ENCODE assay signal across 22 cellular contexts in genomic region chr2:196487426-196487825, GRCh38.
A peak's percentile ranks its signal among the peaks of the same experiment; 100 is the strongest.
DNase-seq lines count a peak whose midpoint lies in the region; ATAC-seq and TF ChIP-seq lines count a peak whose summit lies in the region.
"Had no signal": no experiment of that assay in that cellular context is flagged by ENCODE, and none has a peak within 500 bp of the region (broad histone marks: within the 10 kb centered on the region; RNA-seq: fewer than 3 reads in every experiment).

No MANE protein-coding gene starts in this region.

- no peak overlapping the region for H3K4me3 Mint-ChIP-seq in stimulated activated naive CD8-positive, alpha-beta T cell treated with anti-CD3 and anti-CD28 coated beads, Interleukin-15, amount 100 ng/mL, for 72 hours
- H3K4me3 Mint-ChIP-seq: activated CD4-positive, alpha-beta T cell treated with anti-CD3 and anti-CD28 coated beads, Interleukin-2, amount 10 ng/mL, durations not matched to agents 24 days and 14 days; activated naive CD8-positive, alpha-beta T cell; B cell; naive thymus-derived CD8-positive, alpha-beta T cell had no signal

- H3K4me3 ChIP-seq in astrocyte of the spinal cord (ENCODE audit: low read depth, low read length) (no peak overlapping the region), left ventricle myocardium inferior (no peak overlapping the region)
- H3K4me3 ChIP-seq: coronary artery, skin epidermis, transverse colon had no signal

- no peak for TF ChIP-seq CTCF in astrocyte of the spinal cord (IDR thresholded peaks at IDR 0.05; ENCODE audit: low read depth, low read length)
- no peak for TF ChIP-seq CTCF in left ventricle myocardium inferior (IDR thresholded peaks at IDR 0.05; ENCODE audit: borderline replicate concordance)

- H3K9me3 ChIP-seq in left ventricle myocardium inferior (replicated peaks): no peaks in the 10 kb centered on the region
- H3K9me3 ChIP-seq: transverse colon had no signal

- peak overlapping the region; percentile 58 for H3K27ac ChIP-seq in left ventricle myocardium inferior (replicated peaks)
- H3K27ac ChIP-seq: coronary artery, transverse colon had no signal

- in situ Hi-C loops in astrocyte of the spinal cord (cut with HindIII; ENCODE audit: low sequenced_read_pairs): no loop called here

- DNase-seq in GM04504 (ENCODE audit: low read depth): peak; percentile 35
- peak; percentile 20 for DNase-seq in astrocyte of the spinal cord (ENCODE audit: low read depth, low spot score)
- DNase-seq in left ventricle myocardium inferior: no peak
- peak; percentile 76 for DNase-seq in stromal cell of bone marrow (ENCODE audit: low read depth)
- no peak for DNase-seq in middle frontal gyrus (ENCODE audit: extremely low spot score, low spot score)
- no peak for DNase-seq in stimulated activated naive CD8-positive, alpha-beta T cell treated with anti-CD3 and anti-CD28 coated beads, Interleukin-15, amount 100 ng/mL, for 72 hours
- no peak for DNase-seq in DMS79 (lab: John Stamatoyannopoulos, UW)
- DNase-seq: activated CD4-positive, alpha-beta T cell treated with anti-CD3 and anti-CD28 coated beads, Interleukin-2, amount 10 ng/mL, durations not matched to agents 24 days and 14 days; COR-L47; IMR-90; kidney glomerular epithelial cell; naive thymus-derived CD8-positive, alpha-beta T cell; NCI-H1417 treated with DMSO at 0.1 percent for 48 hours; PC-3; stimulated activated CD4-positive, alpha-beta T cell treated with anti-CD3 and anti-CD28 coated beads, Interleukin-2, amount 100 ng/mL, for 48 hours; stimulated activated naive CD4-positive, alpha-beta T cell treated with Interleukin-2 at 50 U/mL for 16 hours; T-helper 1 cell; transverse colon had no signal

- H3K36me3 ChIP-seq in left ventricle myocardium inferior: no peaks in the 10 kb centered on the region
- H3K36me3 ChIP-seq: transverse colon had no signal

- no peak for ATAC-seq in stimulated activated naive CD8-positive, alpha-beta T cell treated with anti-CD3 and anti-CD28 coated beads, Interleukin-15, amount 100 ng/mL, for 72 hours
- ATAC-seq: naive thymus-derived CD8-positive, alpha-beta T cell; PC-3 had no signal

- peaks cover 36% of the 10 kb centered on the region for H3K27me3 Mint-ChIP-seq in stimulated activated naive CD8-positive, alpha-beta T cell treated with anti-CD3 and anti-CD28 coated beads, Interleukin-15, amount 100 ng/mL, for 72 hours

- H3K27me3 ChIP-seq in left ventricle myocardium inferior (ENCODE audit: low read depth): no peaks in the 10 kb centered on the region
- H3K27me3 ChIP-seq: transverse colon had no signal

- no peaks in the 10 kb centered on the region for H3K4me1 Mint-ChIP-seq in stimulated activated naive CD8-positive, alpha-beta T cell treated with anti-CD3 and anti-CD28 coated beads, Interleukin-15, amount 100 ng/mL, for 72 hours
- H3K4me1 Mint-ChIP-seq: activated CD4-positive, alpha-beta T cell treated with anti-CD3 and anti-CD28 coated beads, Interleukin-2, amount 10 ng/mL, durations not matched to agents 24 days and 14 days; B cell had no signal

- no peak overlapping the region for H3K27ac Mint-ChIP-seq in stimulated activated naive CD8-positive, alpha-beta T cell treated with anti-CD3 and anti-CD28 coated beads, Interleukin-15, amount 100 ng/mL, for 72 hours
- H3K27ac Mint-ChIP-seq: activated CD4-positive, alpha-beta T cell treated with anti-CD3 and anti-CD28 coated beads, Interleukin-2, amount 10 ng/mL, durations not matched to agents 24 days and 14 days; activated naive CD8-positive, alpha-beta T cell; B cell; naive thymus-derived CD8-positive, alpha-beta T cell had no signal

- peaks cover 30% of the 10 kb centered on the region for H3K4me1 ChIP-seq in left ventricle myocardium inferior
- H3K4me1 ChIP-seq: transverse colon had no signal

- peaks cover 0 to 8% of the 10 kb centered on the region in 2 donors for H3K9me3 Mint-ChIP-seq in stimulated activated naive CD8-positive, alpha-beta T cell treated with anti-CD3 and anti-CD28 coated beads, Interleukin-15, amount 100 ng/mL, for 72 hours

- intact Hi-C loops in left ventricle myocardium inferior (cut with micrococcal nuclease): no loop called here

Comparison
In these comparisons a context has a peak if more than half of its experiments do, and no peak if none do; other contexts are left out.
1. DNase-seq: peak in GM04504 (single experiment), astrocyte of the spinal cord (single experiment) and stromal cell of bone marrow (single experiment); none in left ventricle myocardium inferior (single experiment), middle frontal gyrus (single experiment), stimulated activated naive CD8-positive, alpha-beta T cell treated with anti-CD3 and anti-CD28 coated beads, Interleukin-15, amount 100 ng/mL, for 72 hours (0 of 2) and DMS79 (single experiment).